Comparison of ENCODE assay signal across 8 cellular contexts in genomic region chr2:55047677-55048299, GRCh38. TPM values are rescaled to one million over a fixed set of nuclear protein-coding genes. Genes with fewer than 3 reads are reported as not detected.
A peak's percentile ranks its signal among the peaks of the same experiment; 100 is the strongest.
DNase-seq lines count a peak whose midpoint lies in the region; TF ChIP-seq lines count a peak whose summit lies in the region.

No MANE protein-coding gene starts in this region.

- no peak for TF ChIP-seq POLR2A in spleen (IDR thresholded peaks at IDR 0.05)

- peaks cover 43% of the 10 kb centered on the region for H3K4me1 ChIP-seq in adipocyte (ENCODE audit: control insufficient read depth, insufficient read depth, low read length)
- peaks cover 45 to 81% (median 72%) of the 10 kb centered on the region in 6 donors for H3K4me1 ChIP-seq in spleen

- H3K9me3 ChIP-seq in adipocyte (ENCODE audit: control insufficient read depth, low read length) (no peaks in the 10 kb centered on the region), iPS-18c (ENCODE audit: control insufficient read depth, insufficient read depth, low read length) (no peaks in the 10 kb centered on the region), spleen (no peaks in the 10 kb centered on the region)

- intact Hi-C loops in spleen (cut with DNase I; ENCODE audit: low total_unique reads): no loop called here

- H3K27me3 ChIP-seq in adipocyte (replicated peaks; ENCODE audit: control insufficient read depth, insufficient read depth, low read length) (no peaks in the 10 kb centered on the region), spleen (replicated peaks in 1 of 7) (no peaks in the 10 kb centered on the region)

- peak; percentile 27 for DNase-seq in DMS79 treated with DMSO at 0.1 percent for 48 hours (lab: John Stamatoyannopoulos, UW)
- no peak for DNase-seq in DMS79 (lab: John Stamatoyannopoulos, UW)
- DNase-seq in NAMALWA (ENCODE audit: low spot score): peak; percentile 56
- peak; percentile 70 for DNase-seq in adipocyte (ENCODE audit: low read depth)
- no peak for DNase-seq in spleen
- DNase-seq in iPS-NIHi7 (ENCODE audit: extremely low spot score): no peak
- no peak for DNase-seq in HEK293T (ENCODE audit: extremely low spot score)

- peak overlapping the region; percentile 98 to 99 (median 99) for H3K27ac ChIP-seq in spleen

- CTCF ChIA-PET in HEK293T (lab: Yijun Ruan, JAX): interaction anchor here (1.1 to 1.8 kb wide), 6 partner anchors 10 to 123 kb away, joined by 3 to 16 read pairs (median 4); no protein-coding TSS in a partner anchor

- no peak for TF ChIP-seq CTCF in spleen (IDR thresholded peaks at IDR 0.05 in 8 of 11, conservative IDR thresholded peaks at IDR 0.05 in 3 of 11)

- H3K9ac ChIP-seq in adipocyte (ENCODE audit: low read length): peak overlapping the region; percentile 100

- POLR2A ChIA-PET in HEK293T (lab: Yijun Ruan, JAX): interaction anchor here (0.7 to 4.2 kb wide), 7 partner anchors 10 to 148 kb away, joined by 3 to 40 read pairs (median 3); no protein-coding TSS in a partner anchor

- peak overlapping the region; percentile 100 for H3K4me3 ChIP-seq in adipocyte (ENCODE audit: low read length)
- peak overlapping the region; percentile 76; the same call in 1 of the 2 replicates for H3K4me3 ChIP-seq in iPS-18c (ENCODE audit: insufficient read depth, low read depth, low read length)
- peak overlapping the region; percentile 71 to 95 (median 84) for H3K4me3 ChIP-seq in spleen

- WGBS in spleen, 5 donors: 10 to 17% (median 13%) methylated on average over 9 of the region's 9 CpGs

- H3K36me3 ChIP-seq in adipocyte (ENCODE audit: control insufficient read depth, insufficient read depth, low read length, severe bottlenecking): no peaks in the 10 kb centered on the region
- H3K36me3 ChIP-seq in spleen: no peaks in the 10 kb centered on the region

TF ChIP-seq in HEK293T, 16 proteins besides CTCF, POLR2A, EP300 and RAD21:
- no peak for TF ChIP-seq ELF4 (IDR thresholded peaks at IDR 0.05)
- TF ChIP-seq SUZ12 (IDR thresholded peaks at IDR 0.05): no peak
- no peak for TF ChIP-seq ARNT (IDR thresholded peaks at IDR 0.05)
- no peak for TF ChIP-seq SP1 (IDR thresholded peaks at IDR 0.05)
- no peak for TF ChIP-seq ZNF384 (IDR thresholded peaks at IDR 0.05)
- no peak for TF ChIP-seq L3MBTL2 (conservative IDR thresholded peaks at IDR 0.05)
- TF ChIP-seq FOXK2 (IDR thresholded peaks at IDR 0.05): no peak
- no peak for TF ChIP-seq FOXA1 (IDR thresholded peaks at IDR 0.05)
- TF ChIP-seq TARDBP (IDR thresholded peaks at IDR 0.05): no peak
- no peak for TF ChIP-seq HDGF (IDR thresholded peaks at IDR 0.05; ENCODE audit: borderline replicate concordance)
- TF ChIP-seq LEF1 (IDR thresholded peaks at IDR 0.05; ENCODE audit: borderline replicate concordance): no peak
- no peak for TF ChIP-seq PKNOX1 (IDR thresholded peaks at IDR 0.05)

RNA-seq across cellular contexts. Expression of gene RTN4, which starts 2.5 kb away (rescaled TPM):
- 100 to 1,000 TPM; 129 to 215 (median 168) TPM for total RNA-seq in spleen
- 10 to 100 TPM; 55.2 to 87.4 (median 76.3) TPM for polyA plus RNA-seq in spleen

Comparison
In these comparisons a context has a peak if more than half of its experiments do, and no peak if none do; other contexts are left out.
1. DNase-seq: peak in DMS79 treated with DMSO at 0.1 percent for 48 hours (single experiment), NAMALWA (single experiment) and adipocyte (single experiment); none in DMS79 (single experiment), spleen (single experiment), iPS-NIHi7 (single experiment) and HEK293T (single experiment).
2. Peak in every context shown above with its lines, with median percentiles within 50 percentile points of each other: H3K4me3 ChIP-seq.